Comparison of ENCODE assay signal across 8 cellular contexts in the genomic region with DNA sequence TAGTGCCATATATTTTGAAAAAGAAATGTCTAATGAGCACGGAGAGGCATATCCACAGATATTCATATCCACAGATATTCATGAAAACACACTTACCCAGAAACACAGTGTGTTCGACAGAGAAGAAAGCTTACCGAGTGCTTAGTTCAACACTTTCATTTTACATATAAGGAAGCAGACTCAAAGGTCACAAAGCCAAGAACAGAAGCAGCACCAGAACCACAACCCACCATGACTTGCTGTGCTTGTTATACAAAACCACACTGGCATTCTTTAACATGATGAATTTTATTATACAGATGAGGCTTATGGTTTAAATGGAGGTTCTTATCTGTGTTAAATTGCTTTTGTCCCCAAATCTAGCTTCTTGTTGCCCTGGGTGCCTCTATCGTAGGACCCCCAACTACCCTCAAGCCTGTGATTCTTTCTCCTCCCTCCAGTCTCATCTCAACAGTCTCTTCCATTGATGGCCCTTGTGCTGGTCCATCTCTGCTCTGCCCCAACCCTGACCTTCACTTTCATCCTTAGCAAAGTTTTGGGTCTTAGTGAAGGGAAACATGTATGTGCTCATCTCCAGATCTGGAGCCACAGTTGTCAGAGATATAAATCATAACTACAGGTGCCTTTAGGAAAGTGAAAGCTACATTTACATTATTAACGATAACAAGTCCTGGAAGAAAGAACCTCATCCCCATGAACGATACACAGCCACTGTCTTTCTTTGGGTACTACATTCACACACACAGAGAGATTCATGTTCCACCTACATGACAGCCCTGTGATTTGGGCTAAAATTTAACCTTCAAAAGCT. TPM values are rescaled to one million over a fixed set of nuclear protein-coding genes. Genes with fewer than 3 reads are reported as not detected.
DNase-seq lines count a peak whose midpoint lies in the region; ATAC-seq and TF ChIP-seq lines count a peak whose summit lies in the region.

No MANE protein-coding gene starts in this region.

- intact Hi-C loops in psoas muscle (cut with DNase I) = no loop called here
- intact Hi-C loops in prostate gland (cut with DNase I) = no loop called here

- 14% methylated on average over 6 of the region's 6 CpGs for WGBS in thymus
- 75 to 80% (median 78%) methylated on average over 6 of the region's 6 CpGs for WGBS in psoas muscle, 3 donors
- 76% methylated on average over 6 of the region's 6 CpGs for WGBS in prostate gland

- TF ChIP-seq CTCF in DOHH2 (IDR thresholded peaks at IDR 0.05; ENCODE audit: low read depth, low read length, poor library complexity, severe bottlenecking) (no peak), psoas muscle (IDR thresholded peaks at IDR 0.05) (no peak), prostate gland (IDR thresholded peaks at IDR 0.05) (no peak)

- H3K27me3 ChIP-seq in DOHH2 (ENCODE audit: control insufficient read depth, low read length) (no peaks in the 10 kb centered on the region), thymus (ENCODE audit: control insufficient read depth, insufficient read depth) (no peaks in the 10 kb centered on the region), psoas muscle (ENCODE audit: insufficient read depth in 3 of 3, low read length in 2 of 3) (no peaks in the 10 kb centered on the region), prostate gland (replicated peaks; ENCODE audit: insufficient read depth) (no peaks in the 10 kb centered on the region)

- peak; percentile 59 for DNase-seq in Jurkat, Clone E6-1 (ENCODE audit: low read depth, low spot score)
- DNase-seq in amniotic epithelial cell (ENCODE audit: low read depth) = peak; percentile 36
- no peak for DNase-seq in psoas muscle
- DNase-seq in prostate gland (ENCODE audit: low spot score) = no peak
- no peak for DNase-seq in NCI-H2081 (lab: John Stamatoyannopoulos, UW)

- no peaks in the 10 kb centered on the region for H3K9me2 ChIP-seq in DOHH2 (replicated peaks; ENCODE audit: control insufficient read depth, low read length)

- peak; percentile 81 for ATAC-seq in GM21423 (IDR thresholded peaks at IDR 0.05; ENCODE audit: unreplicated experiment)
- no peak for ATAC-seq in psoas muscle

- no peaks in the 10 kb centered on the region for H4K20me1 ChIP-seq in DOHH2 (ENCODE audit: control insufficient read depth, insufficient read depth, low read depth, low read length)

- no peak overlapping the region for H3K27ac ChIP-seq in DOHH2 (ENCODE audit: low read depth, low read length)
- H3K27ac ChIP-seq in thymus (ENCODE audit: low read depth) = peak overlapping the region; percentile 53
- H3K27ac ChIP-seq in psoas muscle = no peak overlapping the region
- H3K27ac ChIP-seq in prostate gland = no peak overlapping the region

- H3K4me3 ChIP-seq in DOHH2 (ENCODE audit: low read length) (no peak overlapping the region), thymus (ENCODE audit: low read length) (peak overlapping the region; percentile 30), psoas muscle (no peak overlapping the region), prostate gland (no peak overlapping the region)
- H3K4me3 ChIP-seq in Jurkat, Clone E6-1 (ENCODE audit: low read length) = peak overlapping the region; percentile 14

- H3K79me2 ChIP-seq in DOHH2 (ENCODE audit: control insufficient read depth, low read length) = no peaks in the 10 kb centered on the region

- no peaks in the 10 kb centered on the region for H3K36me3 ChIP-seq in DOHH2 (ENCODE audit: control insufficient read depth, low read length)
- no peaks in the 10 kb centered on the region for H3K36me3 ChIP-seq in thymus (ENCODE audit: control insufficient read depth, insufficient read depth)
- no peaks in the 10 kb centered on the region for H3K36me3 ChIP-seq in psoas muscle (ENCODE audit: insufficient read depth in 1 of 2, low read depth in 1 of 2)
- no peaks in the 10 kb centered on the region for H3K36me3 ChIP-seq in prostate gland

- H3K4me2 ChIP-seq in DOHH2 (ENCODE audit: low read length) = 0 out of 2 replicates have a peak overlapping the region, but pooled peaks have one; percentile 21

- H3K4me1 ChIP-seq in DOHH2 (ENCODE audit: control insufficient read depth, low read length) = no peaks in the 10 kb centered on the region
- peaks cover 7% of the 10 kb centered on the region for H3K4me1 ChIP-seq in thymus (ENCODE audit: control insufficient read depth, insufficient read depth, low read length)
- no peaks in the 10 kb centered on the region for H3K4me1 ChIP-seq in psoas muscle
- no peaks in the 10 kb centered on the region for H3K4me1 ChIP-seq in prostate gland (replicated peaks)

- no peaks in the 10 kb centered on the region for H3F3A ChIP-seq in DOHH2 (ENCODE audit: control insufficient read depth, insufficient read depth)

- no peaks in the 10 kb centered on the region for H3K9me3 ChIP-seq in DOHH2 (ENCODE audit: control insufficient read depth, insufficient read depth, low read length)
- no peaks in the 10 kb centered on the region for H3K9me3 ChIP-seq in thymus (ENCODE audit: control insufficient read depth)
- H3K9me3 ChIP-seq in psoas muscle = no peaks in the 10 kb centered on the region
- no peaks in the 10 kb centered on the region for H3K9me3 ChIP-seq in prostate gland

- TF ChIP-seq POLR2A in prostate gland (IDR thresholded peaks at IDR 0.05) = no peak

RNA-seq across cellular contexts. Expression of gene SF3B5, which starts 40.0 kb away (rescaled TPM):
- polyA plus RNA-seq in Jurkat, Clone E6-1 (2012; ENCODE audit: insufficient read depth, insufficient read length) = 195 TPM
- polyA plus RNA-seq in thymus (176 TPM), psoas muscle (100 to 1,000 TPM; 173 to 296 (median 180) TPM)
- total RNA-seq in psoas muscle (100 to 1,000 TPM; 115 to 146 (median 127) TPM), prostate gland (100 to 1,000 TPM; 198 to 212 TPM)

RNA-seq across cellular contexts. Expression of gene PLAGL1, which starts 47.3 kb away (rescaled TPM):
- 11.6 TPM for polyA plus RNA-seq in Jurkat, Clone E6-1 (2012; ENCODE audit: insufficient read depth, insufficient read length)
- polyA plus RNA-seq in thymus = 9.8 TPM
- total RNA-seq in psoas muscle = 10 to 100 TPM in 2 of 4 donors, 1 to 10 TPM in 2; 3.3 to 15.4 (median 7.2) TPM
- polyA plus RNA-seq in psoas muscle = 1 to 10 TPM; 2.5 to 3.1 (median 2.9) TPM
- total RNA-seq in prostate gland = 10 to 100 TPM; 13.2 to 25.8 TPM

Comparison
In these comparisons a context has a peak if more than half of its experiments do, and no peak if none do; other contexts are left out.
1. H3K4me3 ChIP-seq: peak in Jurkat, Clone E6-1 (single experiment) and thymus (single experiment); none in DOHH2 (single experiment), psoas muscle (single experiment) and prostate gland (0 of 2).
2. DNase-seq: peak in Jurkat, Clone E6-1 (single experiment) and amniotic epithelial cell (single experiment); none in psoas muscle (0 of 2), prostate gland (single experiment) and NCI-H2081 (0 of 2).